13 cellular contexts compared by ENCODE assay signal in the genomic region with DNA sequence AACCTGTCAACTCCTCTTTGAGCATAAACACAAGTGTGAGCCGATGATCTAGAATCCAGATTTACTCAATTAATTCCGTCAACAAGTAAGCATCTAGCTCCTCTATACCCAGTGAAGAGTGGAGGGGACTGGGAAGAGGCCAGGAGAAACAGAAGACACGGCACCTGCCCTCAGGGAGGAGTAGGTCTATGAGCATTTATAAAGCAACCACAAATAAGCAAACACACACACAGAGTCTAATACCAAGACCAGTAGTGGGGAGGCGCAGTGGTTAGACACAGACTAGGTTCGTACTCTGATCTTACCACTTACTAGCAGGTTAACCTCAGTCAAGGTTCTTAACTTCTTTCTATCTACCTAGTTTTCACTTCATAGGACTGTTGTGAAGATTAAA. TPM values are rescaled to one million over a fixed set of nuclear protein-coding genes. Genes with fewer than 3 reads are reported as not detected.
DNase-seq lines count a peak whose midpoint lies in the region; ATAC-seq and TF ChIP-seq lines count a peak whose summit lies in the region.
"Had no signal": no experiment of that assay in that cellular context is flagged by ENCODE, and none has a peak within 500 bp of the region (broad histone marks: within the 10 kb centered on the region; RNA-seq: fewer than 3 reads in every experiment).

No MANE protein-coding gene starts in this region.

- BruUV-seq in Calu3 (replicated peaks; lab: Mats Ljungman, UMichigan) = no TSS peak

- H3K4me1 ChIP-seq in left ventricle myocardium inferior (peaks cover 63% of the 10 kb centered on the region), heart left ventricle (peaks cover 0 to 47% (median 26%) of the 10 kb centered on the region in 12 donors), muscle layer of duodenum (ENCODE audit: control insufficient read depth in 1 of 2, insufficient read depth in 2 of 2, low read length in 2 of 2) (peaks cover 3 to 8% of the 10 kb centered on the region in 2 donors), tibial artery (peaks cover 4 to 67% (median 34%) of the 10 kb centered on the region in 4 donors)

- H3K27ac Mint-ChIP-seq in activated naive CD8-positive, alpha-beta T cell treated with anti-CD3 and anti-CD28 coated beads for 36 hours = peak overlapping the region; percentile 52
- no peak overlapping the region for H3K27ac Mint-ChIP-seq in Calu3 (ENCODE audit: unreplicated experiment)

- H3K4me3 Mint-ChIP-seq in activated naive CD8-positive, alpha-beta T cell treated with anti-CD3 and anti-CD28 coated beads for 36 hours = no peak overlapping the region
- H3K4me3 Mint-ChIP-seq in Calu3 (ENCODE audit: low read depth, unreplicated experiment) = no peak overlapping the region

- CTCF ChIA-PET in Calu3 (lab: Charles Lee) = no interaction called here

- intact Hi-C loops in left ventricle myocardium inferior (cut with micrococcal nuclease) (no loop called here), heart left ventricle (cut with DNase I) (loop anchor here in 4 of 10 donors (10.0 kb wide), 4 partner anchors 342 to 492 kb away; no protein-coding TSS in a partner anchor), tibial artery (cut with DNase I; ENCODE audit: low total_unique reads) (no loop called here), Calu3 (cut with micrococcal nuclease; ENCODE audit: unreplicated experiment) (loop anchor here (5.0 kb wide), 2 partner anchors 381 to 494 kb away; no protein-coding TSS in a partner anchor)

- H3K27ac ChIP-seq in left ventricle myocardium inferior (replicated peaks) (peak overlapping the region; percentile 55), heart left ventricle (peak overlapping the region in 3 of 12 donors; percentile 3 to 20 (median 3)), muscle layer of duodenum (ENCODE audit: low read length) (peak overlapping the region; percentile 32), tibial artery (peak overlapping the region; percentile 40 to 49)

- H3K36me3 Mint-ChIP-seq in activated naive CD8-positive, alpha-beta T cell treated with anti-CD3 and anti-CD28 coated beads for 36 hours = peaks cover 31% of the 10 kb centered on the region
- H3K36me3 Mint-ChIP-seq in Calu3 (ENCODE audit: insufficient read depth, unreplicated experiment) = no peaks in the 10 kb centered on the region

- peaks cover 77% of the 10 kb centered on the region for H3K4me1 Mint-ChIP-seq in activated naive CD8-positive, alpha-beta T cell treated with anti-CD3 and anti-CD28 coated beads for 36 hours
- peaks cover 16% of the 10 kb centered on the region for H3K4me1 Mint-ChIP-seq in Calu3 (ENCODE audit: low read depth, unreplicated experiment)

- no peak overlapping the region for H3K4me3 ChIP-seq in left ventricle myocardium inferior
- no peak overlapping the region for H3K4me3 ChIP-seq in heart left ventricle
- H3K4me3 ChIP-seq in muscle layer of duodenum (ENCODE audit: low read depth in 1 of 2, low read length in 2 of 2) = peak overlapping the region in 1 of 2 donors; percentile 24
- H3K4me3 ChIP-seq in tibial artery = no peak overlapping the region
- H3K4me3 ChIP-seq: dorsolateral prefrontal cortex had no signal

- no peaks in the 10 kb centered on the region for H3K27me3 Mint-ChIP-seq in activated naive CD8-positive, alpha-beta T cell treated with anti-CD3 and anti-CD28 coated beads for 36 hours
- H3K27me3 Mint-ChIP-seq in Calu3 (ENCODE audit: unreplicated experiment) = no peaks in the 10 kb centered on the region

- H3K9me3 Mint-ChIP-seq in activated naive CD8-positive, alpha-beta T cell treated with anti-CD3 and anti-CD28 coated beads for 36 hours = no peaks in the 10 kb centered on the region
- no peaks in the 10 kb centered on the region for H3K9me3 Mint-ChIP-seq in Calu3 (ENCODE audit: low read depth, unreplicated experiment)

- 59 to 70% (median 68%) methylated on average over 5 of the region's 5 CpGs for WGBS in heart left ventricle, 4 donors

- no peaks in the 10 kb centered on the region for H3K36me3 ChIP-seq in left ventricle myocardium inferior
- no peaks in the 10 kb centered on the region for H3K36me3 ChIP-seq in heart left ventricle
- H3K36me3 ChIP-seq in muscle layer of duodenum (ENCODE audit: control insufficient read depth in 1 of 2, insufficient read depth in 2 of 2, low read length in 2 of 2) = no peaks in the 10 kb centered on the region
- no peaks in the 10 kb centered on the region for H3K36me3 ChIP-seq in tibial artery

- DNase-seq in left ventricle myocardium inferior (no peak), heart left ventricle (no peak), tibial artery (no peak), NAMALWA (ENCODE audit: low spot score) (no peak), Calu3 (no peak), hippocampal formation (lab: John Stamatoyannopoulos, UW) (no peak)
- no peak for DNase-seq in activated naive CD8-positive, alpha-beta T cell treated with anti-CD3 and anti-CD28 coated beads for 36 hours
- DNase-seq: dorsolateral prefrontal cortex, H7, KBM-7, NCI-H1417 treated with DMSO at 0.1 percent for 48 hours, NCI-H2227 treated with DMSO at 0.1 percent for 48 hours had no signal

- no peak for ATAC-seq in heart left ventricle

- no peak for TF ChIP-seq CTCF in left ventricle myocardium inferior (IDR thresholded peaks at IDR 0.05; ENCODE audit: borderline replicate concordance)
- no peak for TF ChIP-seq CTCF in heart left ventricle (IDR thresholded peaks at IDR 0.05)
- no peak for TF ChIP-seq CTCF in tibial artery (IDR thresholded peaks at IDR 0.05)
- no peak for TF ChIP-seq CTCF in Calu3 (IDR thresholded peaks at IDR 0.05; ENCODE audit: unreplicated experiment)

- H3K27me3 ChIP-seq in left ventricle myocardium inferior (ENCODE audit: low read depth) (no peaks in the 10 kb centered on the region), heart left ventricle (no peaks in the 10 kb centered on the region), muscle layer of duodenum (ENCODE audit: low read depth, low read length) (no peaks in the 10 kb centered on the region), tibial artery (no peaks in the 10 kb centered on the region)
- H3K27me3 ChIP-seq: dorsolateral prefrontal cortex had no signal

- TF ChIP-seq POLR2A in heart left ventricle (IDR thresholded peaks at IDR 0.05) = no peak

- no peaks in the 10 kb centered on the region for H3K9me3 ChIP-seq in left ventricle myocardium inferior (replicated peaks)
- peaks cover 0 to 2% (median 0%) of the 10 kb centered on the region in 12 donors for H3K9me3 ChIP-seq in heart left ventricle
- no peaks in the 10 kb centered on the region for H3K9me3 ChIP-seq in muscle layer of duodenum (ENCODE audit: control insufficient read depth in 1 of 2, low read length in 2 of 2)
- no peaks in the 10 kb centered on the region for H3K9me3 ChIP-seq in tibial artery

RNA-seq across cellular contexts. Expression of gene FOXN3, which starts 5.9 kb away (rescaled TPM):
- total RNA-seq in left ventricle myocardium inferior (120 TPM), heart left ventricle (100 to 1,000 TPM; 102 to 161 (median 113) TPM), Calu3 (2022) (11.8 and 12.1 TPM in 2 replicates)
- 10 to 100 TPM; 24.4 to 35.3 TPM for polyA plus RNA-seq in heart left ventricle
- total RNA-seq in activated naive CD8-positive, alpha-beta T cell treated with anti-CD3 and anti-CD28 coated beads for 36 hours = 10 to 100 TPM; 80.1 to 82.4 TPM
